Comparison of ENCODE assay signal across 14 cellular contexts in the genomic region with DNA sequence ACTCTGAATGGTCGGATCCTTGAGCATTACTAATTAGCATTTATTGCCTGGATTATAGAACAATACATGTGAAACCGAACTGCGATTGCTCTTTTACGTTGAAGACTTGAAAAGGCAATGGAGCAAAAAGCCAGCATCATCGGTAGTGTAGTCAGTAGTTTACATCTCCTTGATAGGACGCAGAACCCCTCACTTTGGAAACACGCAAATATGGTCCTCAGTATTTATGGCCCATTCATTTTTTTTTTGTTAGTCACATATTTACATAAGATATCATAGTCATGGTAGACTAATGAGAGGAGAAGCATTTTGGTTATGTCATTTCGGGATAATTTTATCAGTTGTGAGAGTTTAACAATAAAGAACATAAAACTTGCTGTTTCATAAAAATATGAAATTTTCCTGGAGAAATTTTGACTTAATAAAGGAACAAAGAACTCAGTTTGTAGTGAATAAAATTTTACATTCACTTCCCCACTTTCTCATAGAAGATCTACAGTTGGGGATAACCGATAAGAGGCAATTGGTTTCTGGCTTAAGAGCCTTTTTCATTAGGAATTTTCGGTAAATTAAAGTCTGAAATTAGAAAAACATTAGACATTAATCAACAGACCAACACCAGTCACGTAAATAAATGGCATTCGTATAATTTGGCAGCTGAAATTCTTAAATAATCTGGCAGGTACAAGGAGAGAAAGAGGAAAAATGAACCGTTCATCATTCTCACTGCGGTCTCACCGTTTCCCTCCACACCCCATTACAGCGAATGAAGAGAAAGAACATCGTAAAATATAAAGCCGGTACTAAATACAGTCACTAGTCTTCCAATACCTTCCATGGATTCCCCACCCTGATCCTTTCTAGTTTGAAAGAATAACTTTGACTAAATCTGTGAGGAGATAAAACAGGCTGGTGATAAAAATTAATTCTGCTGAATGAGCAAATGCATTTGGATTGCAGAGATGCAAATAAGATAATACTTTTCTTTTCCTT. TPM values are rescaled to one million over a fixed set of nuclear protein-coding genes. Genes with fewer than 3 reads are reported as not detected.
DNase-seq lines count a peak whose midpoint lies in the region; ATAC-seq, FAIRE-seq and TF ChIP-seq lines count a peak whose summit lies in the region.
"Had no signal": no experiment of that assay in that cellular context is flagged by ENCODE, and none has a peak within 500 bp of the region (broad histone marks: within the 10 kb centered on the region; RNA-seq: fewer than 3 reads in every experiment).

No MANE protein-coding gene starts in this region.

- peak overlapping the region; percentile 62 to 81 (median 71) for H3K9ac ChIP-seq in skeletal muscle tissue (ENCODE audit: low read depth in 1 of 3, low read length in 3 of 3)

- no peak for DNase-seq in H54 (ENCODE audit: insufficient read length, low spot score)
- DNase-seq in fibroblast of villous mesenchyme (ENCODE audit: low read depth): peak; percentile 90
- DNase-seq in activated CD8-positive, alpha-beta memory T cell treated with anti-CD3 and anti-CD28 coated beads, Interleukin-2, amount 50 U/mL, for 4 hours: no peak
- no peak for DNase-seq in COLO829 (ENCODE audit: low spot score)
- DNase-seq: CD8-positive, alpha-beta T cell; effector memory CD8-positive, alpha-beta T cell; lower lobe of right lung; spleen had no signal

- TF ChIP-seq CTCF in WI38 (IDR thresholded peaks at IDR 0.05; ENCODE audit: low read depth, low read length) (no peak), fibroblast of villous mesenchyme (IDR thresholded peaks at IDR 0.05; ENCODE audit: insufficient read depth, low read depth, low read length) (no peak)

- FAIRE-seq in H54 (lab: Jason Lieb, UNC): peak; percentile 55
- FAIRE-seq: GM12878 had no signal

- no peak for TF ChIP-seq POLR2A in H54 (IDR thresholded peaks at IDR 0.05; ENCODE audit: low read depth, low read length)

- no peaks in the 10 kb centered on the region for H3K27me3 ChIP-seq in skeletal muscle tissue (ENCODE audit: control insufficient read depth in 3 of 3, insufficient read depth in 3 of 3, low read length in 3 of 3)

- H3K27ac ChIP-seq in skeletal muscle tissue (ENCODE audit: low read depth, low read length): peak overlapping the region; percentile 43
- H3K27ac ChIP-seq: lower lobe of right lung, spleen had no signal

- peaks cover 3 to 7% (median 6%) of the 10 kb centered on the region in 3 donors for H3K4me1 ChIP-seq in skeletal muscle tissue (ENCODE audit: control insufficient read depth in 3 of 3, insufficient read depth in 3 of 3, low read length in 3 of 3)

- peak overlapping the region; percentile 86 for H3K4me3 ChIP-seq in WI38 (ENCODE audit: low read depth, low read length)
- peak overlapping the region; percentile 69 for H3K4me3 ChIP-seq in fibroblast of villous mesenchyme (ENCODE audit: low read depth, low read length)
- peak overlapping the region; percentile 7 to 90 (median 44) for H3K4me3 ChIP-seq in skeletal muscle tissue (ENCODE audit: low read length in 3 of 3)
- H3K4me3 ChIP-seq: GM12878 had no signal

- ATAC-seq in GM19395 (IDR thresholded peaks at IDR 0.05; ENCODE audit: unreplicated experiment) (no peak), HG03280 (IDR thresholded peaks at IDR 0.05; ENCODE audit: unreplicated experiment) (no peak)
- ATAC-seq: CD8-positive, alpha-beta T cell; effector memory CD8-positive, alpha-beta T cell; GM12878; lower lobe of right lung; stimulated activated memory B cell treated with anti-CD40 and anti-IgM and Interleukin-4, amounts not matched to agents 10 μg/mL and 1 μg/mL and 100 μg/mL, for 72 hours had no signal

- peaks cover 0 to 4% (median 2%) of the 10 kb centered on the region in 3 donors for H3K36me3 ChIP-seq in skeletal muscle tissue (ENCODE audit: control insufficient read depth in 3 of 3, insufficient read depth in 3 of 3, low read length in 3 of 3)
- H3K36me3 ChIP-seq: lower lobe of right lung, spleen had no signal

- H3K9me3 ChIP-seq in skeletal muscle tissue (ENCODE audit: control insufficient read depth in 3 of 3, low read length in 3 of 3): no peaks in the 10 kb centered on the region
- H3K9me3 ChIP-seq: lower lobe of right lung, spleen had no signal

RNA-seq across cellular contexts. Expression of gene BLID, which starts 19.8 kb away (rescaled TPM):
- 6.0 and 9.3 TPM in 2 replicates for total RNA-seq in fibroblast of villous mesenchyme
- 0.52 TPM for total RNA-seq in skeletal muscle tissue
- total RNA-seq: CD8-positive, alpha-beta T cell; GM12878 had no signal
